Comparison of ENCODE assay signal across 9 cellular contexts in the genomic region with DNA sequence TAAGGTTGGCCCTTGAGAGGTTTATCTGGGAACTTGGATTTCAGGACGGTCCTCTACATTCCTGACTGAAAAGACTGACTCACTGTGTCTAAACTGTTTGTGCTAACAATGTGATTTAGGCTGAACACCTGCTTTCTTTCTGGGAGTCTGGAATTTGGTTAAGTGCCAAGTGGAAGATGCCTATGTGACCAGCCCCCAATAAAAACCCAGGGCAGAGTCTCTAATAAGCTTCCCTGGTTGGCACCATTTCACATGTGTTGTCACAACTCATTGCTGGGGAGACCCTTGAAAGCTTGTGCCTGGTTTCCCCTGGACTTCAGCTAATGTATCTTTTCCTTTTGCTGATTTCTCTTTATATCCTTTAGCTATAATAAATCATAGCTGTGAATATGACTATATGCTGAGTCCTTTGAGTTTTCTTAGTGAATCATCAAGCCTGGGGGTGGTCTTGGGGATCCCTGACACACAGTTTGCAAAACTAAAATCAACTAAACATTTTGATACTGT. TPM values are rescaled to one million over a fixed set of nuclear protein-coding genes. Genes with fewer than 3 reads are reported as not detected.
A peak's percentile ranks its signal among the peaks of the same experiment; 100 is the strongest.
DNase-seq lines count a peak whose midpoint lies in the region; ATAC-seq, FAIRE-seq and TF ChIP-seq lines count a peak whose summit lies in the region.
"Had no signal": no experiment of that assay in that cellular context is flagged by ENCODE, and none has a peak within 500 bp of the region (broad histone marks: within the 10 kb centered on the region; RNA-seq: fewer than 3 reads in every experiment).

No MANE protein-coding gene starts in this region.

- no peaks in the 10 kb centered on the region for H3K36me3 ChIP-seq in PC-9 (ENCODE audit: low read depth)

- H3K27ac ChIP-seq in PC-9: peak overlapping the region; percentile 75

- H3F3A ChIP-seq in PC-9 (ENCODE audit: insufficient read depth, low read depth): no peaks in the 10 kb centered on the region; the same call in 1 of the 2 replicates

- H3K4me3 Mint-ChIP-seq in activated T-cell treated with anti-CD3 and anti-CD28 coated beads, Interleukin-2, amount 50 U/mL, for 24 hours: no peak overlapping the region
- no peak overlapping the region for H3K4me3 Mint-ChIP-seq in activated T-cell treated with anti-CD3 and anti-CD28 coated beads, Interleukin-2, amount 50 U/mL, for 72 hours
- H3K4me3 Mint-ChIP-seq: CD8-positive, alpha-beta memory T cell had no signal

- no peak for DNase-seq in activated T-cell treated with anti-CD3 and anti-CD28 coated beads, Interleukin-2, amount 50 U/mL, for 24 hours
- no peak for DNase-seq in activated T-cell treated with anti-CD3 and anti-CD28 coated beads, Interleukin-2, amount 50 U/mL, for 72 hours
- DNase-seq in PC-9 (peak; percentile 15 to 83), fibroblast of mammary gland (ENCODE audit: low read depth) (peak; percentile 83), urothelium cell line (ENCODE audit: low spot score) (peak; percentile 53), OCI-M2 (lab: John Stamatoyannopoulos, UW; ENCODE audit: unreplicated experiment) (no peak)
- no peak for DNase-seq in activated naive CD4-positive, alpha-beta T cell treated with anti-CD3 and anti-CD28 coated beads, Interleukin-2, amount 50 U/mL, for 72 hours (ENCODE audit: low spot score in 2 of 2)
- DNase-seq: CD8-positive, alpha-beta memory T cell had no signal

- peak overlapping the region; percentile 23 for H3K27ac Mint-ChIP-seq in activated T-cell treated with anti-CD3 and anti-CD28 coated beads, Interleukin-2, amount 50 U/mL, for 24 hours
- H3K27ac Mint-ChIP-seq in activated T-cell treated with anti-CD3 and anti-CD28 coated beads, Interleukin-2, amount 50 U/mL, for 72 hours: no peak overlapping the region
- no peak overlapping the region for H3K27ac Mint-ChIP-seq in activated naive CD4-positive, alpha-beta T cell treated with anti-CD3 and anti-CD28 coated beads, Interleukin-2, amount 50 U/mL, for 72 hours
- H3K27ac Mint-ChIP-seq: CD8-positive, alpha-beta memory T cell had no signal

- TF ChIP-seq CTCF in PC-9 (conservative IDR thresholded peaks at IDR 0.05) (no peak), fibroblast of mammary gland (conservative IDR thresholded peaks at IDR 0.05; ENCODE audit: control insufficient read depth, insufficient read depth, low read depth, low read length) (no peak)

- H4K20me1 ChIP-seq in PC-9 (ENCODE audit: insufficient read depth): no peaks in the 10 kb centered on the region

- intact Hi-C loops in PC-9 (cut with micrococcal nuclease; ENCODE audit: unreplicated experiment): no loop called here

- H3K4me1 ChIP-seq in PC-9 (replicated peaks; ENCODE audit: insufficient read depth): 0 out of 2 replicates have a peak, but pooled peaks cover 6% of the 10 kb centered on the region

- H3K4me3 ChIP-seq in PC-9 (no peak overlapping the region), fibroblast of mammary gland (ENCODE audit: control insufficient read depth, low read depth, low read length) (no peak overlapping the region)

- BruUV-seq in PC-9 (replicated peaks; lab: Mats Ljungman, UMichigan): no TSS peak

- H3K9me3 ChIP-seq in PC-9 (ENCODE audit: insufficient read depth, low read depth): no peaks in the 10 kb centered on the region

- no peaks in the 10 kb centered on the region for H3K9me2 ChIP-seq in PC-9 (ENCODE audit: insufficient read depth)

- CTCF ChIA-PET in PC-9 (lab: Charles Lee): interaction anchor here (0.6 kb wide), 1 partner anchor 318 kb away, joined by 26 read pairs; no protein-coding TSS in a partner anchor

- no peaks in the 10 kb centered on the region for H3K27me3 ChIP-seq in PC-9 (ENCODE audit: insufficient read depth, low read depth)

- FAIRE-seq in urothelium cell line (lab: Jason Lieb, UNC): no peak

- H3K27me3 Mint-ChIP-seq in activated T-cell treated with anti-CD3 and anti-CD28 coated beads, Interleukin-2, amount 50 U/mL, for 24 hours: peaks cover 3% of the 10 kb centered on the region
- H3K27me3 Mint-ChIP-seq in activated T-cell treated with anti-CD3 and anti-CD28 coated beads, Interleukin-2, amount 50 U/mL, for 72 hours (ENCODE audit: low read depth): no peaks in the 10 kb centered on the region
- H3K27me3 Mint-ChIP-seq: CD8-positive, alpha-beta memory T cell had no signal

- POLR2A ChIA-PET in PC-9 (lab: Charles Lee; ENCODE audit: unreplicated experiment): interaction anchor here (0.6 kb wide), 2 partner anchors 479 to 626 kb away, joined by 3 read pairs; no protein-coding TSS in a partner anchor

- ATAC-seq in activated T-cell treated with anti-CD3 and anti-CD28 coated beads, Interleukin-2, amount 50 U/mL, for 72 hours (replicated peaks in 1 of 2): no peak
- ATAC-seq in GM21381 (IDR thresholded peaks at IDR 0.05; ENCODE audit: unreplicated experiment): no peak
- ATAC-seq in activated naive CD4-positive, alpha-beta T cell treated with anti-CD3 and anti-CD28 coated beads, Interleukin-2, amount 50 U/mL, for 72 hours: no peak

- H3K36me3 Mint-ChIP-seq in activated T-cell treated with anti-CD3 and anti-CD28 coated beads, Interleukin-2, amount 50 U/mL, for 24 hours (ENCODE audit: low read depth): peaks cover 2% of the 10 kb centered on the region
- no peaks in the 10 kb centered on the region for H3K36me3 Mint-ChIP-seq in activated T-cell treated with anti-CD3 and anti-CD28 coated beads, Interleukin-2, amount 50 U/mL, for 72 hours (ENCODE audit: insufficient read depth in 2 of 2)
- no peaks in the 10 kb centered on the region for H3K36me3 Mint-ChIP-seq in activated naive CD4-positive, alpha-beta T cell treated with anti-CD3 and anti-CD28 coated beads, Interleukin-2, amount 50 U/mL, for 72 hours

- H3K4me2 ChIP-seq in PC-9: peak overlapping the region; percentile 38

- peaks cover 21% of the 10 kb centered on the region for H3K4me1 Mint-ChIP-seq in activated T-cell treated with anti-CD3 and anti-CD28 coated beads, Interleukin-2, amount 50 U/mL, for 24 hours (ENCODE audit: low read depth)
- no peaks in the 10 kb centered on the region for H3K4me1 Mint-ChIP-seq in activated T-cell treated with anti-CD3 and anti-CD28 coated beads, Interleukin-2, amount 50 U/mL, for 72 hours (ENCODE audit: low read depth)

- H3K79me2 ChIP-seq in PC-9 (ENCODE audit: low read depth): no peaks in the 10 kb centered on the region

- no peaks in the 10 kb centered on the region for H3K9me3 Mint-ChIP-seq in activated T-cell treated with anti-CD3 and anti-CD28 coated beads, Interleukin-2, amount 50 U/mL, for 24 hours
- H3K9me3 Mint-ChIP-seq in activated T-cell treated with anti-CD3 and anti-CD28 coated beads, Interleukin-2, amount 50 U/mL, for 72 hours: no peaks in the 10 kb centered on the region
- no peaks in the 10 kb centered on the region for H3K9me3 Mint-ChIP-seq in activated naive CD4-positive, alpha-beta T cell treated with anti-CD3 and anti-CD28 coated beads, Interleukin-2, amount 50 U/mL, for 72 hours
- H3K9me3 Mint-ChIP-seq: CD8-positive, alpha-beta memory T cell had no signal

- no peak overlapping the region for H2AFZ ChIP-seq in PC-9

RNA-seq across cellular contexts. Expression of gene GPR82, which starts 55.1 kb away (rescaled TPM):
- under 1 TPM in 1 of 2 donors, not detected in 1; 0.19 TPM for total RNA-seq in activated T-cell treated with anti-CD3 and anti-CD28 coated beads, Interleukin-2, amount 50 U/mL, for 72 hours
- total RNA-seq in PC-9 (2021): not detected in 2 replicates
- total RNA-seq in activated naive CD4-positive, alpha-beta T cell treated with anti-CD3 and anti-CD28 coated beads, Interleukin-2, amount 50 U/mL, for 72 hours: not detected

Comparison
In these comparisons a context has a peak if more than half of its experiments do, and no peak if none do; other contexts are left out.
1. DNase-seq: peak in PC-9 (2 of 2), fibroblast of mammary gland (single experiment) and urothelium cell line (single experiment); none in activated T-cell treated with anti-CD3 and anti-CD28 coated beads, Interleukin-2, amount 50 U/mL, for 24 hours (single experiment), activated T-cell treated with anti-CD3 and anti-CD28 coated beads, Interleukin-2, amount 50 U/mL, for 72 hours (0 of 2), OCI-M2 (single experiment) and activated naive CD4-positive, alpha-beta T cell treated with anti-CD3 and anti-CD28 coated beads, Interleukin-2, amount 50 U/mL, for 72 hours (0 of 2).